ENCODE assay signal across 11 cellular contexts in genomic region chr15:38217181-38217580, GRCh38. TPM values are rescaled to one million over a fixed set of nuclear protein-coding genes. Genes with fewer than 3 reads are reported as not detected.
DNase-seq lines count a peak whose midpoint lies in the region; ATAC-seq and TF ChIP-seq lines count a peak whose summit lies in the region.
"Had no signal": no experiment of that assay in that cellular context is flagged by ENCODE, and none has a peak within 500 bp of the region (broad histone marks: within the 10 kb centered on the region; RNA-seq: fewer than 3 reads in every experiment).

No MANE protein-coding gene starts in this region.

- H3K36me3 Mint-ChIP-seq in GM23338 (ENCODE audit: low read depth): no peaks in the 10 kb centered on the region
- H3K36me3 Mint-ChIP-seq in activated CD4-positive, alpha-beta T cell treated with anti-CD3 and anti-CD28 coated beads, Interleukin-2, amount 10 ng/mL, durations not matched to agents 24 days and 14 days (ENCODE audit: low read depth): no peaks in the 10 kb centered on the region

- H2AFZ ChIP-seq in GM23338 (peak overlapping the region; percentile 87), OCI-LY7 (ENCODE audit: low read length) (peak overlapping the region; percentile 84)

- no peaks in the 10 kb centered on the region for H3K9me3 Mint-ChIP-seq in GM23338
- no peaks in the 10 kb centered on the region for H3K9me3 Mint-ChIP-seq in activated CD4-positive, alpha-beta T cell treated with anti-CD3 and anti-CD28 coated beads, Interleukin-2, amount 10 ng/mL, durations not matched to agents 24 days and 14 days

- H3K4me3 Mint-ChIP-seq in GM23338: no peak overlapping the region
- H3K4me3 Mint-ChIP-seq in activated CD4-positive, alpha-beta T cell treated with anti-CD3 and anti-CD28 coated beads, Interleukin-2, amount 10 ng/mL, durations not matched to agents 24 days and 14 days: no peak overlapping the region

- peaks cover 11% of the 10 kb centered on the region; the same call in 1 of the 2 replicates for H3K4me1 ChIP-seq in GM23338 (ENCODE audit: insufficient read depth)
- H3K4me1 ChIP-seq in OCI-LY7 (ENCODE audit: insufficient read depth, low read length, poor library complexity, severe bottlenecking): peaks cover 16% of the 10 kb centered on the region

- TF ChIP-seq CTCF in GM23338 (conservative IDR thresholded peaks at IDR 0.05; ENCODE audit: low read depth in 2 of 2) (no peak), OCI-LY7 (conservative IDR thresholded peaks at IDR 0.05; ENCODE audit: low read length) (no peak), epithelial cell of esophagus (IDR thresholded peaks at IDR 0.05; ENCODE audit: insufficient read depth, low read depth, low read length, missing control alignments) (no peak), retinal pigment epithelial cell (conservative IDR thresholded peaks at IDR 0.05; ENCODE audit: low read depth, low read length) (no peak)

- H3K79me2 ChIP-seq in GM23338 (replicated peaks; ENCODE audit: insufficient read depth): no peaks in the 10 kb centered on the region
- no peaks in the 10 kb centered on the region for H3K79me2 ChIP-seq in OCI-LY7 (ENCODE audit: insufficient read depth, low read depth, low read length)

- BruUV-seq in OCI-LY7 (replicated peaks; lab: Mats Ljungman, UMichigan): no TSS peak

- no peaks in the 10 kb centered on the region for H3K9me3 ChIP-seq in OCI-LY7 (ENCODE audit: low read length)

- intact Hi-C loops in OCI-LY7 (cut with micrococcal nuclease; ENCODE audit: unreplicated experiment): no loop called here
- intact Hi-C loops in activated CD4-positive, alpha-beta T cell treated with anti-CD3 and anti-CD28 coated beads, Interleukin-2, amount 10 ng/mL, durations not matched to agents 24 days and 14 days (cut with micrococcal nuclease): no loop called here

- CTCF ChIA-PET in OCI-LY7 (lab: Charles Lee; ENCODE audit: unreplicated experiment): interaction anchor here (0.9 kb wide), 1 partner anchor 120 kb away, joined by 3 read pairs; no protein-coding TSS in a partner anchor

- H3K9me2 ChIP-seq in GM23338 (ENCODE audit: insufficient read depth) (peaks cover 5% of the 10 kb centered on the region; the same call in 1 of the 2 replicates), OCI-LY7 (ENCODE audit: insufficient read depth, low read length) (no peaks in the 10 kb centered on the region)

- H3K4me2 ChIP-seq in GM23338 (no peak overlapping the region), OCI-LY7 (ENCODE audit: low read length) (peak overlapping the region; percentile 18)

- H3K27me3 Mint-ChIP-seq in GM23338 (ENCODE audit: insufficient read depth, low read depth, poor library complexity): peaks cover 2% of the 10 kb centered on the region
- H3K27me3 Mint-ChIP-seq in activated CD4-positive, alpha-beta T cell treated with anti-CD3 and anti-CD28 coated beads, Interleukin-2, amount 10 ng/mL, durations not matched to agents 24 days and 14 days: peaks cover 18% of the 10 kb centered on the region
- H3K27me3 Mint-ChIP-seq: progenitor cell of endocrine pancreas had no signal

- peaks cover 12% of the 10 kb centered on the region for H3K4me1 Mint-ChIP-seq in GM23338
- no peaks in the 10 kb centered on the region for H3K4me1 Mint-ChIP-seq in activated CD4-positive, alpha-beta T cell treated with anti-CD3 and anti-CD28 coated beads, Interleukin-2, amount 10 ng/mL, durations not matched to agents 24 days and 14 days

- no peak overlapping the region for H3K27ac Mint-ChIP-seq in GM23338
- no peak overlapping the region for H3K27ac Mint-ChIP-seq in activated CD4-positive, alpha-beta T cell treated with anti-CD3 and anti-CD28 coated beads, Interleukin-2, amount 10 ng/mL, durations not matched to agents 24 days and 14 days
- H3K27ac Mint-ChIP-seq: progenitor cell of endocrine pancreas had no signal

- H3K27ac ChIP-seq in GM23338 (ENCODE audit: low read depth): no peak overlapping the region
- no peak overlapping the region for H3K27ac ChIP-seq in OCI-LY7 (ENCODE audit: low read depth, low read length, poor library complexity, severe bottlenecking)
- H3K27ac ChIP-seq: WERI-Rb-1 had no signal

- H3F3A ChIP-seq in GM23338 (replicated peaks; ENCODE audit: low read depth): no peaks in the 10 kb centered on the region

- POLR2A ChIA-PET in OCI-LY7 (lab: Charles Lee): interaction anchor here (0.5 to 2.6 kb wide), 9 partner anchors 9 to 302 kb away, joined by 3 to 9 read pairs (median 3); no protein-coding TSS in a partner anchor

- H3K4me3 ChIP-seq in GM23338 (no peak overlapping the region), OCI-LY7 (ENCODE audit: low read depth, low read length, poor library complexity, severe bottlenecking) (no peak overlapping the region), epithelial cell of esophagus (ENCODE audit: low read length) (no peak overlapping the region), retinal pigment epithelial cell (ENCODE audit: low read length) (no peak overlapping the region)

- DNase-seq in GM23338 (ENCODE audit: low spot score) (no peak), OCI-LY7 (ENCODE audit: low spot score) (peak; percentile 33), epithelial cell of esophagus (ENCODE audit: low read depth) (peak; percentile 64), retinal pigment epithelial cell (ENCODE audit: low read depth) (peak; percentile 75), Ammon's horn (ENCODE audit: low spot score) (no peak)
- no peak for DNase-seq in activated CD4-positive, alpha-beta T cell treated with anti-CD3 and anti-CD28 coated beads, Interleukin-2, amount 10 ng/mL, durations not matched to agents 24 days and 14 days
- no peak for DNase-seq in activated CD4-positive, alpha-beta T cell treated with anti-CD3 and anti-CD28 coated beads for 1 hour
- DNase-seq: NCI-H345 had no signal

- no peak for ATAC-seq in GM23338
- no peak for ATAC-seq in GM18517 (IDR thresholded peaks at IDR 0.05; ENCODE audit: unreplicated experiment)

- H4K20me1 ChIP-seq in GM23338 (replicated peaks; ENCODE audit: insufficient read depth) (no peaks in the 10 kb centered on the region), OCI-LY7 (ENCODE audit: insufficient read depth, low read length) (no peaks in the 10 kb centered on the region)

- no peaks in the 10 kb centered on the region for H3K36me3 ChIP-seq in GM23338 (ENCODE audit: insufficient read depth)
- no peaks in the 10 kb centered on the region for H3K36me3 ChIP-seq in OCI-LY7 (ENCODE audit: insufficient read depth, low read length)
- H3K36me3 ChIP-seq: WERI-Rb-1 had no signal

- H3K27me3 ChIP-seq in GM23338 (ENCODE audit: insufficient read depth): no peaks in the 10 kb centered on the region

TF ChIP-seq in GM23338, 12 proteins besides CTCF, POLR2A, EP300 and RAD21 (continues in another document):
- no peak for TF ChIP-seq ZNF114 (CRISPR knock-in tag; IDR thresholded peaks at IDR 0.05)

RNA-seq across cellular contexts. Expression of gene SPRED1, which starts 35.5 kb away (rescaled TPM):
- 44.0 and 44.1 TPM in 2 replicates for total RNA-seq in GM23338 (2014; rRNA removed; shearing (Covaris generic))
- 11.2 and 11.4 TPM in 2 replicates for polyA plus RNA-seq in GM23338 (2016; fragmentation: Nextera tagmentation; extraction: Ambion mirVana)
- 7.5 and 9.6 TPM in 2 replicates for total RNA-seq in OCI-LY7 (2014; rRNA removed; shearing (Covaris generic))
- total RNA-seq in OCI-LY7 (2022): 19.9 and 21.1 TPM in 2 replicates
- total RNA-seq in activated CD4-positive, alpha-beta T cell treated with anti-CD3 and anti-CD28 coated beads, Interleukin-2, amount 10 ng/mL, durations not matched to agents 24 days and 14 days: 0.44 and 0.71 TPM in 2 replicates

Comparison
In these comparisons a context has a peak if more than half of its experiments do, and no peak if none do; other contexts are left out.
1. DNase-seq: peak in OCI-LY7 (single experiment), epithelial cell of esophagus (single experiment) and retinal pigment epithelial cell (single experiment); none in GM23338 (single experiment), Ammon's horn (single experiment), activated CD4-positive, alpha-beta T cell treated with anti-CD3 and anti-CD28 coated beads, Interleukin-2, amount 10 ng/mL, durations not matched to agents 24 days and 14 days (single experiment) and activated CD4-positive, alpha-beta T cell treated with anti-CD3 and anti-CD28 coated beads for 1 hour (single experiment).